1 cellular context compared by ENCODE assay signal in the genomic region with DNA sequence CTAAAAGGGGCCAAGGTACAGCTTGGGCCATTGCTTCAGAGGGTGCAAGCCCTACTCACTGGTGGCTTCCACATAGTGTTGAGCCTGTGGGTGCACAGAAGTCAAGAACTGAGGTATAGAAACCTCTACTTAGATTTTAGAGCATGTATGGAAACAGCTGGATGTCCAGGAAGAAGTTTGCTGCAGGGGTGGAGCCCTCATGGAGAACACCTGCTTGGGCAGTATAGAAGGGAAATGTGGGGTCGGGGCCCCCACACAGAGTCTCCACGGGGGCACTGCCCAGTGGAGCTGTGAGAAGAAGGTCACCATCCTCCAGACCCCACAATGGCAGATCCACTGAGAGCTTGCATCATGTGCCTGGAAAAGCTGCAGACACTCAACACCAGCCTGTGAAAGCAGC.
A peak's percentile ranks its signal among the peaks of the same experiment; 100 is the strongest.
TF ChIP-seq lines count a peak whose summit lies in the region.

No MANE protein-coding gene starts in this region.

TF ChIP-seq in K562, 482 proteins besides CTCF, POLR2A, EP300 and RAD21:
- 0 out of 2 replicates have a peak, but pooled peaks have one; percentile 23 for TF ChIP-seq ZNF766 (CRISPR knock-in tag; conservative IDR thresholded peaks at IDR 0.05)
- peak; percentile 81; the same call in 1 of the 2 replicates for TF ChIP-seq XRCC3 (IDR thresholded peaks at IDR 0.05)
- TF ChIP-seq, protein P1, sequence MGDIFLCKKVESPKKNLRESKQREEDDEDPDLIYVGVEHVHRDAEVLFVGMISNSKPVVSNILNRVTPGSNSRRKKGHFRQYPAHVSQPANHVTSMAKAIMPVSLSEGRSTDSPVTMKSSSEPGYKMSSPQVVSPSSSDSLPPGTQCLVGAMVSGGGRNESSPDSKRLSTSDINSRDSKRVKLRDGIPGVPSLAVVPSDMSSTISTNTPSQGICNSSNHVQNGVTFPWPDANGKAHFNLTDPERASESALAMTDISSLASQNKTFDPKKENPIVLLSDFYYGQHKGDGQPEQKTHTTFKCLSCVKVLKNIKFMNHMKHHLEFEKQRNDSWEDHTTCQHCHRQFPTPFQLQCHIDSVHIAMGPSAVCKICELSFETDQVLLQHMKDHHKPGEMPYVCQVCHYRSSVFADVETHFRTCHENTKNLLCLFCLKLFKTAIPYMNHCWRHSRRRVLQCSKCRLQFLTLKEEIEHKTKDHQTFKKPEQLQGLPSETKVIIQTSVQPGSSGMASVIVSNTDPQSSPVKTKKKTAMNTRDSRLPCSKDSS (IDR thresholded peaks at IDR 0.05; ENCODE audit: low read depth, partially characterized antibody): peak; percentile 98
- TF ChIP-seq ZFP36 (IDR thresholded peaks at IDR 0.05; ENCODE audit: low read depth, low read length, partially characterized antibody): peak; percentile 72
- TF ChIP-seq ZNF586 (CRISPR knock-in tag; conservative IDR thresholded peaks at IDR 0.05): no peak
- peak; percentile 96 for TF ChIP-seq CBX5 (IDR thresholded peaks at IDR 0.05; ENCODE audit: borderline replicate concordance, low read depth)
- TF ChIP-seq CBX3 (IDR thresholded peaks at IDR 0.05; ENCODE audit: borderline replicate concordance in 1 of 2, low read length in 2 of 2): peak in 1 of 2 experiments; percentile 90; a peak in 2 of 3 replicates
- peak; percentile 98 for TF ChIP-seq TRIM28 (IDR thresholded peaks at IDR 0.05)
- TF ChIP-seq, protein P2, sequence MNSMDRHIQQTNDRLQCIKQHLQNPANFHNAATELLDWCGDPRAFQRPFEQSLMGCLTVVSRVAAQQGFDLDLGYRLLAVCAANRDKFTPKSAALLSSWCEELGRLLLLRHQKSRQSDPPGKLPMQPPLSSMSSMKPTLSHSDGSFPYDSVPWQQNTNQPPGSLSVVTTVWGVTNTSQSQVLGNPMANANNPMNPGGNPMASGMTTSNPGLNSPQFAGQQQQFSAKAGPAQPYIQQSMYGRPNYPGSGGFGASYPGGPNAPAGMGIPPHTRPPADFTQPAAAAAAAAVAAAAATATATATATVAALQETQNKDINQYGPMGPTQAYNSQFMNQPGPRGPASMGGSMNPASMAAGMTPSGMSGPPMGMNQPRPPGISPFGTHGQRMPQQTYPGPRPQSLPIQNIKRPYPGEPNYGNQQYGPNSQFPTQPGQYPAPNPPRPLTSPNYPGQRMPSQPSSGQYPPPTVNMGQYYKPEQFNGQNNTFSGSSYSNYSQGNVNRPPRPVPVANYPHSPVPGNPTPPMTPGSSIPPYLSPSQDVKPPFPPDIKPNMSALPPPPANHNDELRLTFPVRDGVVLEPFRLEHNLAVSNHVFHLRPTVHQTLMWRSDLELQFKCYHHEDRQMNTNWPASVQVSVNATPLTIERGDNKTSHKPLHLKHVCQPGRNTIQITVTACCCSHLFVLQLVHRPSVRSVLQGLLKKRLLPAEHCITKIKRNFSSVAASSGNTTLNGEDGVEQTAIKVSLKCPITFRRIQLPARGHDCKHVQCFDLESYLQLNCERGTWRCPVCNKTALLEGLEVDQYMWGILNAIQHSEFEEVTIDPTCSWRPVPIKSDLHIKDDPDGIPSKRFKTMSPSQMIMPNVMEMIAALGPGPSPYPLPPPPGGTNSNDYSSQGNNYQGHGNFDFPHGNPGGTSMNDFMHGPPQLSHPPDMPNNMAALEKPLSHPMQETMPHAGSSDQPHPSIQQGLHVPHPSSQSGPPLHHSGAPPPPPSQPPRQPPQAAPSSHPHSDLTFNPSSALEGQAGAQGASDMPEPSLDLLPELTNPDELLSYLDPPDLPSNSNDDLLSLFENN (IDR thresholded peaks at IDR 0.05; ENCODE audit: low read depth in 2 of 2, low read length in 2 of 2): no peak
- TF ChIP-seq, protein P3, sequence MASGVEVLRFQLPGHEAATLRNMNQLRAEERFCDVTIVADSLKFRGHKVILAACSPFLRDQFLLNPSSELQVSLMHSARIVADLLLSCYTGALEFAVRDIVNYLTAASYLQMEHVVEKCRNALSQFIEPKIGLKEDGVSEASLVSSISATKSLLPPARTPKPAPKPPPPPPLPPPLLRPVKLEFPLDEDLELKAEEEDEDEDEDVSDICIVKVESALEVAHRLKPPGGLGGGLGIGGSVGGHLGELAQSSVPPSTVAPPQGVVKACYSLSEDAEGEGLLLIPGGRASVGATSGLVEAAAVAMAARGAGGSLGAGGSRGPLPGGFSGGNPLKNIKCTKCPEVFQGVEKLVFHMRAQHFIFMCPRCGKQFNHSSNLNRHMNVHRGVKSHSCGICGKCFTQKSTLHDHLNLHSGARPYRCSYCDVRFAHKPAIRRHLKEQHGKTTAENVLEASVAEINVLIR (CRISPR knock-in tag; IDR thresholded peaks at IDR 0.05): no peak
- TF ChIP-seq, protein P4, sequence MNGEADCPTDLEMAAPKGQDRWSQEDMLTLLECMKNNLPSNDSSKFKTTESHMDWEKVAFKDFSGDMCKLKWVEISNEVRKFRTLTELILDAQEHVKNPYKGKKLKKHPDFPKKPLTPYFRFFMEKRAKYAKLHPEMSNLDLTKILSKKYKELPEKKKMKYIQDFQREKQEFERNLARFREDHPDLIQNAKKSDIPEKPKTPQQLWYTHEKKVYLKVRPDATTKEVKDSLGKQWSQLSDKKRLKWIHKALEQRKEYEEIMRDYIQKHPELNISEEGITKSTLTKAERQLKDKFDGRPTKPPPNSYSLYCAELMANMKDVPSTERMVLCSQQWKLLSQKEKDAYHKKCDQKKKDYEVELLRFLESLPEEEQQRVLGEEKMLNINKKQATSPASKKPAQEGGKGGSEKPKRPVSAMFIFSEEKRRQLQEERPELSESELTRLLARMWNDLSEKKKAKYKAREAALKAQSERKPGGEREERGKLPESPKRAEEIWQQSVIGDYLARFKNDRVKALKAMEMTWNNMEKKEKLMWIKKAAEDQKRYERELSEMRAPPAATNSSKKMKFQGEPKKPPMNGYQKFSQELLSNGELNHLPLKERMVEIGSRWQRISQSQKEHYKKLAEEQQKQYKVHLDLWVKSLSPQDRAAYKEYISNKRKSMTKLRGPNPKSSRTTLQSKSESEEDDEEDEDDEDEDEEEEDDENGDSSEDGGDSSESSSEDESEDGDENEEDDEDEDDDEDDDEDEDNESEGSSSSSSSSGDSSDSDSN (IDR thresholded peaks at IDR 0.05; ENCODE audit: borderline replicate concordance in 1 of 2, low read depth in 2 of 2, low read length in 2 of 2): no peak
- TF ChIP-seq HSF4 (CRISPR knock-in tag; IDR thresholded peaks at IDR 0.05; ENCODE audit: borderline replicate concordance): no peak
- no peak for TF ChIP-seq TAF1 (IDR thresholded peaks at IDR 0.05; ENCODE audit: control insufficient read depth, extremely low read depth, insufficient read depth, low read length, severe bottlenecking)
- TF ChIP-seq TRIM24 (IDR thresholded peaks at IDR 0.05): peak; percentile 24 to 70; a peak in 1 of 4 replicates
- TF ChIP-seq, protein P5, sequence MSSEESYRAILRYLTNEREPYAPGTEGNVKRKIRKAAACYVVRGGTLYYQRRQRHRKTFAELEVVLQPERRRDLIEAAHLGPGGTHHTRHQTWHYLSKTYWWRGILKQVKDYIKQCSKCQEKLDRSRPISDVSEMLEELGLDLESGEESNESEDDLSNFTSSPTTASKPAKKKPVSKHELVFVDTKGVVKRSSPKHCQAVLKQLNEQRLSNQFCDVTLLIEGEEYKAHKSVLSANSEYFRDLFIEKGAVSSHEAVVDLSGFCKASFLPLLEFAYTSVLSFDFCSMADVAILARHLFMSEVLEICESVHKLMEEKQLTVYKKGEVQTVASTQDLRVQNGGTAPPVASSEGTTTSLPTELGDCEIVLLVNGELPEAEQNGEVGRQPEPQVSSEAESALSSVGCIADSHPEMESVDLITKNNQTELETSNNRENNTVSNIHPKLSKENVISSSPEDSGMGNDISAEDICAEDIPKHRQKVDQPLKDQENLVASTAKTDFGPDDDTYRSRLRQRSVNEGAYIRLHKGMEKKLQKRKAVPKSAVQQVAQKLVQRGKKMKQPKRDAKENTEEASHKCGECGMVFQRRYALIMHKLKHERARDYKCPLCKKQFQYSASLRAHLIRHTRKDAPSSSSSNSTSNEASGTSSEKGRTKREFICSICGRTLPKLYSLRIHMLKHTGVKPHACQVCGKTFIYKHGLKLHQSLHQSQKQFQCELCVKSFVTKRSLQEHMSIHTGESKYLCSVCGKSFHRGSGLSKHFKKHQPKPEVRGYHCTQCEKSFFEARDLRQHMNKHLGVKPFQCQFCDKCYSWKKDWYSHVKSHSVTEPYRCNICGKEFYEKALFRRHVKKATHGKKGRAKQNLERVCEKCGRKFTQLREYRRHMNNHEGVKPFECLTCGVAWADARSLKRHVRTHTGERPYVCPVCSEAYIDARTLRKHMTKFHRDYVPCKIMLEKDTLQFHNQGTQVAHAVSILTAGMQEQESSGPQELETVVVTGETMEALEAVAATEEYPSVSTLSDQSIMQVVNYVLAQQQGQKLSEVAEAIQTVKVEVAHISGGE (CRISPR knock-in tag; IDR thresholded peaks at IDR 0.05): no peak
- TF ChIP-seq CEBPG (CRISPR knock-in tag; IDR thresholded peaks at IDR 0.05): 0 out of 2 replicates have a peak, but pooled peaks have one; percentile 23
- no peak for TF ChIP-seq CEBPG (tag; conservative IDR thresholded peaks at IDR 0.05 in 1 of 2, IDR thresholded peaks at IDR 0.05 in 1 of 2)
- TF ChIP-seq ZNF764 (CRISPR knock-in tag; IDR thresholded peaks at IDR 0.05; ENCODE audit: low read depth): no peak
